In the genomic region with DNA sequence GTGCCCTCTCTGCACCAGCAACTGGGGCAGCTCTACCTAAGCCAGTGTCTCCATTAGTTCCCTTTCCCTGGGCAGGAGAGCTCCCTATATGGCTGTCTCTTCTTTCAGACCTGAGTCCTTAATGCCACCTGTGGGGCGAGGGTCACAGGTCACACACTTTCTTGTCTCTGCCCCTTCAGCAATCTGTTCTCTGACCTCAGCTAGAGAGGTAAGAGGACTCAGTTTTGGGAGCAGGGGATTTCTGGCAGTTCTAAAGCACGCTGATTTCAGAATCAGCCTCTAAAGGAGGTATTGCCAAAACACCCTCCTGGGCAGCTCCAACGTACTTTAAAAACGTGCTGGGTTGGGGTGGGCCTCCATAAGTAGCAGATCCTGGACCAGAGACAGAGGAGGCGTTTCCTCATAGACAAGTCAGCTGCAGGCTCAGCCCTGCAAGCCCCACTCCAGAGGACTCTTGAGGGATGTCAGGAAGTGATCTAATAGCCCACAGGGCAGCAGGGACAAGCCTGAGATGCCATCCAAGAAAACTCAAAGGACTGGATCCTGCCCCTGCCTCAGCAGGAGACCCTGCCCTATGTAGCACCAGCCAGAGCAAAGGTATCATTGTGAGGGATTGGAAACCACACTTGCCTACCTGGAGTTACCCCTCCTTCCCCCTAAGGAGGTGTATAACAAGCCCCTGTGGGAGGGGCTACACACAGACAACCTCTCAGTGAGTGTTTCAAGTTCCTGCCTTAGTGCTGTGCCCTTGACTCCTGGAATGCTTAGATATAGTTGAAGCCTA, we compare ENCODE assay signal across 8 cellular contexts. TPM values are rescaled to one million over a fixed set of nuclear protein-coding genes. Genes with fewer than 3 reads are reported as not detected.
DNase-seq lines count a peak whose midpoint lies in the region; ATAC-seq and TF ChIP-seq lines count a peak whose summit lies in the region.

No MANE protein-coding gene starts in this region.

- H3K9ac ChIP-seq in IMR-90 (ENCODE audit: low read depth, low read length) = peak overlapping the region; percentile 27; the same call in 1 of the 2 replicates

- H3K4me3 Mint-ChIP-seq in activated T-cell treated with anti-CD3 and anti-CD28 coated beads, Interleukin-2, amount 50 U/mL, for 72 hours = peak overlapping the region; percentile 68 to 74
- peak overlapping the region; percentile 18 to 22 for H3K4me3 Mint-ChIP-seq in stimulated activated naive B cell treated with anti-CD40 and anti-IgM and Interleukin-4, amounts not matched to agents 10 μg/mL and 1 μg/mL and 100 μg/mL, for 72 hours

- no peak overlapping the region for H2AFZ ChIP-seq in IMR-90 (replicated peaks; ENCODE audit: low read length, poor library complexity)

- peak overlapping the region; percentile 93 for H3K27ac Mint-ChIP-seq in activated T-cell treated with anti-CD3 and anti-CD28 coated beads, Interleukin-2, amount 50 U/mL, for 72 hours
- H3K27ac Mint-ChIP-seq in stimulated activated naive B cell treated with anti-CD40 and anti-IgM and Interleukin-4, amounts not matched to agents 10 μg/mL and 1 μg/mL and 100 μg/mL, for 72 hours = peak overlapping the region; percentile 67

- peaks cover 7% of the 10 kb centered on the region; the same call in 1 of the 2 replicates for H3K36me3 ChIP-seq in IMR-90 (ENCODE audit: control insufficient read depth, insufficient read depth, low read length)
- H3K36me3 ChIP-seq in cardiac muscle cell = no peaks in the 10 kb centered on the region

- H3K9me3 Mint-ChIP-seq in activated T-cell treated with anti-CD3 and anti-CD28 coated beads, Interleukin-2, amount 50 U/mL, for 72 hours = no peaks in the 10 kb centered on the region
- no peaks in the 10 kb centered on the region for H3K9me3 Mint-ChIP-seq in stimulated activated naive B cell treated with anti-CD40 and anti-IgM and Interleukin-4, amounts not matched to agents 10 μg/mL and 1 μg/mL and 100 μg/mL, for 72 hours

- H3K27ac ChIP-seq in IMR-90 (ENCODE audit: insufficient read depth, low read length) (peak overlapping the region; percentile 69), cardiac muscle cell (peak overlapping the region; percentile 87)

- no peak overlapping the region for H3K4me3 ChIP-seq in IMR-90 (ENCODE audit: insufficient read depth, low read depth, low read length)
- H3K4me3 ChIP-seq in cardiac muscle cell = no peak overlapping the region

- dilution Hi-C loops in IMR-90 (cut with HindIII; ENCODE audit: low sequenced_read_pairs, unreplicated experiment) = no loop called here

- H3K4me2 ChIP-seq in IMR-90 (ENCODE audit: low read depth, low read length) = peak overlapping the region; percentile 64

- no peaks in the 10 kb centered on the region for H3K9me3 ChIP-seq in IMR-90 (ENCODE audit: control insufficient read depth, insufficient read depth, low read length)
- no peaks in the 10 kb centered on the region for H3K9me3 ChIP-seq in cardiac muscle cell (ENCODE audit: low read depth)

- in situ Hi-C loops in IMR-90 (cut with MboI; ENCODE audit: low sequenced_read_pairs) = no loop called here

- POLR2A ChIA-PET in IMR-90 (lab: Charles Lee; ENCODE audit: unreplicated experiment) = interaction anchor here (0.6 kb wide), 1 partner anchor 8 kb away, joined by 4 read pairs; no protein-coding TSS in a partner anchor

- no peak overlapping the region for H4K5ac ChIP-seq in IMR-90 (ENCODE audit: low read depth, low read length)

- H2BK120ac ChIP-seq in IMR-90 (ENCODE audit: low read depth, low read length) = peak overlapping the region; percentile 56; the same call in 1 of the 2 replicates

- peak overlapping the region; percentile 24; the same call in 1 of the 2 replicates for H4K91ac ChIP-seq in IMR-90 (ENCODE audit: insufficient read depth, low read depth, low read length)

- peak overlapping the region; percentile 73 for H2BK5ac ChIP-seq in IMR-90 (ENCODE audit: low read depth, low read length, poor library complexity, severe bottlenecking)

- H2BK20ac ChIP-seq in IMR-90 (ENCODE audit: low read depth, low read length) = peak overlapping the region; percentile 22

- peak overlapping the region; percentile 36 for H3K18ac ChIP-seq in IMR-90 (ENCODE audit: low read depth, low read length)

- H3K56ac ChIP-seq in IMR-90 (ENCODE audit: extremely low read depth, insufficient read depth, low read length) = peak overlapping the region; percentile 5; the same call in 1 of the 2 replicates

- peak overlapping the region; percentile 66 for H3K4ac ChIP-seq in IMR-90 (ENCODE audit: low read depth, low read length)

- ATAC-seq in IMR-90 (ENCODE audit: low read depth) (peak; percentile 66), HG02852 (IDR thresholded peaks at IDR 0.05; ENCODE audit: unreplicated experiment) (no peak), HG03108 (IDR thresholded peaks at IDR 0.05; ENCODE audit: unreplicated experiment) (no peak)
- peak; percentile 22 to 28 for ATAC-seq in activated T-cell treated with anti-CD3 and anti-CD28 coated beads, Interleukin-2, amount 50 U/mL, for 72 hours (replicated peaks in 1 of 2)
- ATAC-seq in stimulated activated naive B cell treated with anti-CD40 and anti-IgM and Interleukin-4, amounts not matched to agents 10 μg/mL and 1 μg/mL and 100 μg/mL, for 72 hours (replicated peaks) = peak; percentile 23 to 29

- H2AK5ac ChIP-seq in IMR-90 (ENCODE audit: low read depth, low read length) = peak overlapping the region; percentile 71

- TF ChIP-seq RAD21 in IMR-90 (IDR thresholded peaks at IDR 0.05; ENCODE audit: low read length) = no peak

- peak overlapping the region; percentile 73 for H3K23ac ChIP-seq in IMR-90 (ENCODE audit: low read depth, low read length)

- no peaks in the 10 kb centered on the region for H3K27me3 Mint-ChIP-seq in activated T-cell treated with anti-CD3 and anti-CD28 coated beads, Interleukin-2, amount 50 U/mL, for 72 hours (ENCODE audit: low read depth)
- no peaks in the 10 kb centered on the region for H3K27me3 Mint-ChIP-seq in stimulated activated naive B cell treated with anti-CD40 and anti-IgM and Interleukin-4, amounts not matched to agents 10 μg/mL and 1 μg/mL and 100 μg/mL, for 72 hours

- 0% methylated on average over 1 of the region's 5 CpGs; no CpG with 5 or more reads in 1 of the 2 experiments for WGBS in IMR-90 (ENCODE audit: extremely low coverage in 2 of 2, insufficient read length in 1 of 2), 2 experiments

- no TSS peak for BruUV-seq in IMR-90 (replicated peaks; lab: Mats Ljungman, UMichigan)

- DNase-seq in Daoy (ENCODE audit: low read depth) = peak; percentile 76
- DNase-seq in IMR-90 = peak; percentile 78
- no peak for DNase-seq in activated T-cell treated with anti-CD3 and anti-CD28 coated beads, Interleukin-2, amount 50 U/mL, for 72 hours
- DNase-seq in cardiac muscle cell (ENCODE audit: low read depth in 1 of 2, low spot score in 1 of 2) = peak; percentile 55 to 85
- no peak for DNase-seq in stimulated activated naive B cell treated with anti-CD40 and anti-IgM and Interleukin-4, amounts not matched to agents 10 μg/mL and 1 μg/mL and 100 μg/mL, for 72 hours
- DNase-seq in SHP77 treated with DMSO at 0.1 percent for 48 hours (lab: John Stamatoyannopoulos, UW) = no peak

- H3K27me3 ChIP-seq in IMR-90 (ENCODE audit: control insufficient read depth, insufficient read depth, low read length) (no peaks in the 10 kb centered on the region), cardiac muscle cell (no peaks in the 10 kb centered on the region)

- CTCF ChIA-PET in IMR-90 (lab: Yijun Ruan, JAX) = interaction anchor here (1.0 to 1.6 kb wide), 3 partner anchors 58 to 68 kb away, joined by 3 read pairs; no protein-coding TSS in a partner anchor

- H3K4me1 Mint-ChIP-seq in activated T-cell treated with anti-CD3 and anti-CD28 coated beads, Interleukin-2, amount 50 U/mL, for 72 hours (ENCODE audit: low read depth) = peaks cover 100% of the 10 kb centered on the region
- peaks cover 76 to 100% of the 10 kb centered on the region in 2 donors for H3K4me1 Mint-ChIP-seq in stimulated activated naive B cell treated with anti-CD40 and anti-IgM and Interleukin-4, amounts not matched to agents 10 μg/mL and 1 μg/mL and 100 μg/mL, for 72 hours

- peaks cover 0 to 83% of the 10 kb centered on the region in 2 experiments; a peak in 2 of 4 replicates for H3K79me1 ChIP-seq in IMR-90 (ENCODE audit: low read depth in 1 of 2, low read length in 2 of 2)

- intact Hi-C loops in IMR-90 (cut with micrococcal nuclease) = no loop called here

- peak overlapping the region; percentile 21 for H2AK9ac ChIP-seq in IMR-90 (replicated peaks; ENCODE audit: low read depth, low read length, poor library complexity)

- H3K4me1 ChIP-seq in IMR-90 (ENCODE audit: control insufficient read depth, insufficient read depth, low read length) = peaks cover 64% of the 10 kb centered on the region
- peaks cover 93% of the 10 kb centered on the region for H3K4me1 ChIP-seq in cardiac muscle cell (ENCODE audit: low read depth)

- TF ChIP-seq CTCF in IMR-90 (conservative IDR thresholded peaks at IDR 0.05; ENCODE audit: low read depth, low read length) = no peak
- TF ChIP-seq CTCF in cardiac muscle cell (IDR thresholded peaks at IDR 0.05; ENCODE audit: low read depth, low read length) = no peak

- H4K8ac ChIP-seq in IMR-90 (ENCODE audit: low read depth in 2 of 2, low read length in 2 of 2) = peak overlapping the region in 1 of 2 experiments; percentile 34; a peak in 1 of 4 replicates

- peaks cover 74% of the 10 kb centered on the region for H3K9me1 ChIP-seq in IMR-90 (ENCODE audit: insufficient read depth, low read length)

- peak overlapping the region; percentile 53 for H3K14ac ChIP-seq in IMR-90 (replicated peaks; ENCODE audit: low read depth, low read length)

- TF ChIP-seq POLR2A in IMR-90 (IDR thresholded peaks at IDR 0.05; ENCODE audit: low read depth, low read length) = no peak

- H2BK15ac ChIP-seq in IMR-90 (ENCODE audit: low read depth, low read length) = peak overlapping the region; percentile 28; the same call in 1 of the 3 replicates

- H4K20me1 ChIP-seq in IMR-90 (ENCODE audit: insufficient read depth, low read length) = peaks cover 98% of the 10 kb centered on the region

- no peaks in the 10 kb centered on the region for H3K36me3 Mint-ChIP-seq in activated T-cell treated with anti-CD3 and anti-CD28 coated beads, Interleukin-2, amount 50 U/mL, for 72 hours (ENCODE audit: insufficient read depth in 2 of 2)
- H3K36me3 Mint-ChIP-seq in stimulated activated naive B cell treated with anti-CD40 and anti-IgM and Interleukin-4, amounts not matched to agents 10 μg/mL and 1 μg/mL and 100 μg/mL, for 72 hours = no peaks in the 10 kb centered on the region

RNA-seq across cellular contexts. Expression of a gene that starts 8.6 kb away (rescaled TPM):
- total RNA-seq in Daoy (2014; rRNA removed; shearing (Covaris generic)) = 26.3 and 28.2 TPM in 2 replicates
- total RNA-seq in IMR-90 (2012; rRNA removed) = 79.4 and 114 TPM in 2 replicates
- 150 and 156 TPM in 2 replicates for polyA plus RNA-seq in IMR-90 (2012; rRNA removed)
- polyA plus RNA-seq in IMR-90 (2012; cell fraction: cytosol; rRNA removed) = 134 and 187 TPM in 2 replicates
- 152 and 213 TPM in 2 replicates for polyA plus RNA-seq in IMR-90 (2012; cell fraction: nucleus; rRNA removed; ENCODE audit: low replicate concordance)
- 100 to 1,000 TPM; 108 to 109 TPM for total RNA-seq in activated T-cell treated with anti-CD3 and anti-CD28 coated beads, Interleukin-2, amount 50 U/mL, for 72 hours
- total RNA-seq in cardiac muscle cell = 103 and 105 TPM in 2 replicates
- polyA plus RNA-seq in cardiac muscle cell = 82.9 and 108 TPM in 2 replicates

RNA-seq across cellular contexts. Expression of a gene that starts 19.4 kb away (rescaled TPM):
- not detected in 2 replicates for total RNA-seq in Daoy (2014; rRNA removed; shearing (Covaris generic))
- total RNA-seq in IMR-90 (2012; rRNA removed) (1.1 and 1.3 TPM in 2 replicates), cardiac muscle cell (1.6 TPM in 2 replicates)
- polyA plus RNA-seq in IMR-90 (2012; rRNA removed) (2.1 and 2.5 TPM in 2 replicates), cardiac muscle cell (1.7 and 2.9 TPM in 2 replicates)
- 0.37 and 0.42 TPM in 2 replicates for polyA plus RNA-seq in IMR-90 (2012; cell fraction: cytosol; rRNA removed)
- 8.3 and 25.0 TPM in 2 replicates for polyA plus RNA-seq in IMR-90 (2012; cell fraction: nucleus; rRNA removed; ENCODE audit: low replicate concordance)
- 1 to 10 TPM; 4.8 to 5.5 TPM for total RNA-seq in activated T-cell treated with anti-CD3 and anti-CD28 coated beads, Interleukin-2, amount 50 U/mL, for 72 hours

RNA-seq across cellular contexts. Expression of a gene that starts 55.4 kb away (rescaled TPM):
- 38.2 and 48.9 TPM in 2 replicates for total RNA-seq in Daoy (2014; rRNA removed; shearing (Covaris generic))
- 10.8 and 11.5 TPM in 2 replicates for total RNA-seq in IMR-90 (2012; rRNA removed)
- polyA plus RNA-seq in IMR-90 (2012; rRNA removed) = 14.0 and 16.3 TPM in 2 replicates
- polyA plus RNA-seq in IMR-90 (2012; cell fraction: cytosol; rRNA removed) = 14.2 and 27.2 TPM in 2 replicates
- 9.2 and 13.7 TPM in 2 replicates for polyA plus RNA-seq in IMR-90 (2012; cell fraction: nucleus; rRNA removed; ENCODE audit: low replicate concordance)
- 10 to 100 TPM; 30.4 to 30.9 TPM for total RNA-seq in activated T-cell treated with anti-CD3 and anti-CD28 coated beads, Interleukin-2, amount 50 U/mL, for 72 hours
- total RNA-seq in cardiac muscle cell = 22.6 and 34.4 TPM in 2 replicates
- polyA plus RNA-seq in cardiac muscle cell = 59.6 and 66.7 TPM in 2 replicates

Comparison
In these comparisons a context has a peak if more than half of its experiments do, and no peak if none do; other contexts are left out.
1. DNase-seq: peak in Daoy (single experiment), IMR-90 (single experiment) and cardiac muscle cell (2 of 2); none in activated T-cell treated with anti-CD3 and anti-CD28 coated beads, Interleukin-2, amount 50 U/mL, for 72 hours (0 of 2), stimulated activated naive B cell treated with anti-CD40 and anti-IgM and Interleukin-4, amounts not matched to agents 10 μg/mL and 1 μg/mL and 100 μg/mL, for 72 hours (single experiment) and SHP77 treated with DMSO at 0.1 percent for 48 hours (single experiment).
2. ATAC-seq: peak in IMR-90 (single experiment), activated T-cell treated with anti-CD3 and anti-CD28 coated beads, Interleukin-2, amount 50 U/mL, for 72 hours (2 of 2) and stimulated activated naive B cell treated with anti-CD40 and anti-IgM and Interleukin-4, amounts not matched to agents 10 μg/mL and 1 μg/mL and 100 μg/mL, for 72 hours (2 of 2); none in HG02852 (single experiment) and HG03108 (single experiment).